In genomic region chr3:55899887-55900286, GRCh38 we compare ENCODE assay signal across 3 cellular contexts.
TF ChIP-seq lines count a peak whose summit lies in the region.

No MANE protein-coding gene starts in this region.

TF ChIP-seq in Ishikawa, 13 proteins besides CTCF, POLR2A, EP300 and RAD21:
- TF ChIP-seq USF1 (IDR thresholded peaks at IDR 0.05) (no peak), FOXM1 (IDR thresholded peaks at IDR 0.05; ENCODE audit: borderline replicate concordance, low read depth) (no peak), TCF12 (IDR thresholded peaks at IDR 0.05; ENCODE audit: low read depth) (no peak), CEBPB (IDR thresholded peaks at IDR 0.05) (no peak), MAX (IDR thresholded peaks at IDR 0.05) (no peak)

TF ChIP-seq in K562, 482 proteins besides CTCF, POLR2A, EP300 and RAD21:
- TF ChIP-seq ZC3H8 (IDR thresholded peaks at IDR 0.05) = no peak
- no peak for TF ChIP-seq ZNF318 (IDR thresholded peaks at IDR 0.05; ENCODE audit: borderline replicate concordance in 1 of 2, low read depth in 1 of 2)
- no peak for TF ChIP-seq SIN3A (IDR thresholded peaks at IDR 0.05; ENCODE audit: borderline replicate concordance in 2 of 2, control insufficient read depth in 1 of 2, low read depth in 2 of 2, low read length in 2 of 2)
- no peak for TF ChIP-seq TEAD2 (tag; IDR thresholded peaks at IDR 0.05)
- TF ChIP-seq ZNF589 (CRISPR knock-in tag; IDR thresholded peaks at IDR 0.05; ENCODE audit: low read depth) = no peak
- TF ChIP-seq KLF10 (CRISPR knock-in tag; IDR thresholded peaks at IDR 0.05) = no peak
- TF ChIP-seq DMBX1 (CRISPR knock-in tag; IDR thresholded peaks at IDR 0.05; ENCODE audit: borderline replicate concordance) = no peak
- TF ChIP-seq MCM5 (IDR thresholded peaks at IDR 0.05; ENCODE audit: low read depth) = no peak

TF ChIP-seq in HepG2, 621 proteins besides CTCF, POLR2A, EP300 and RAD21:
- TF ChIP-seq ZNF335 (CRISPR knock-in tag; IDR thresholded peaks at IDR 0.05) (no peak), SMC3 (IDR thresholded peaks at IDR 0.05; ENCODE audit: low read length) (peak; percentile 56), STAG1 (CRISPR knock-in tag; IDR thresholded peaks at IDR 0.05) (peak; percentile 27), ZNF207 (IDR thresholded peaks at IDR 0.05; ENCODE audit: borderline replicate concordance) (no peak)
